ENCODE assay signal across 11 cellular contexts in the genomic region with DNA sequence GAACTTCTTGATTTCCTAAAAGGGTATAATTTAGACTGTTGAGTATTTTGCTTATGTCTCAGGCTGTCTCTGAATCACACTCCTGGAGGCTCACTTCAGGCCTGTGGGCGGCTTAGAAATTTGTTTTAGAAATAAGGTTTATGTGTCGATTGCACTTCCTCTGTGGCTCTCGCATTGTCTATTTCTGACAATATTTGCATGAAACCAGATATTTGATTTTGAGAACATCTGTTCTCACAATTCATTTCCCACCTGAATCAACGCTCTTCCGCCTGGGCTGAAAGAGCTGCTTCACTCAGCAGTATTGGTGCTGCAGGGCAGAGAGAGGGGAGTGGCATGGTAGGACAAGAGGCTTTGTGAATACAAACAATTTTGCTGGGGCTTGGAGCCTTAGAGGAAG.
DNase-seq lines count a peak whose midpoint lies in the region; ATAC-seq, FAIRE-seq and TF ChIP-seq lines count a peak whose summit lies in the region.
"Had no signal": no experiment of that assay in that cellular context is flagged by ENCODE, and none has a peak within 500 bp of the region (broad histone marks: within the 10 kb centered on the region; RNA-seq: fewer than 3 reads in every experiment).

No MANE protein-coding gene starts in this region.

- POLR2A ChIA-PET in activated CD8-positive, alpha-beta T cell treated with anti-CD3 and anti-CD28 coated beads, Interleukin-2, amount 10 ng/mL, durations not matched to agents 7 days and 5 days (lab: Charles Lee): no interaction called here

- H3K4me1 ChIP-seq in upper lobe of left lung: no peaks in the 10 kb centered on the region
- H3K4me1 ChIP-seq: uterus had no signal

- no peaks in the 10 kb centered on the region for H3K36me3 Mint-ChIP-seq in activated CD8-positive, alpha-beta T cell treated with anti-CD3 and anti-CD28 coated beads, Interleukin-2, amount 10 ng/mL, durations not matched to agents 7 days and 5 days (ENCODE audit: low read depth)

- H3K27ac Mint-ChIP-seq in activated CD8-positive, alpha-beta T cell treated with anti-CD3 and anti-CD28 coated beads, Interleukin-2, amount 10 ng/mL, durations not matched to agents 7 days and 5 days: no peak overlapping the region

- H3K4me1 Mint-ChIP-seq in activated CD8-positive, alpha-beta T cell treated with anti-CD3 and anti-CD28 coated beads, Interleukin-2, amount 10 ng/mL, durations not matched to agents 7 days and 5 days (ENCODE audit: low read depth): no peaks in the 10 kb centered on the region
- H3K4me1 Mint-ChIP-seq: central memory CD8-positive, alpha-beta T cell had no signal

- no peak overlapping the region for H3K27ac ChIP-seq in upper lobe of left lung
- H3K27ac ChIP-seq: uterus had no signal

- ATAC-seq in GM19438 (IDR thresholded peaks at IDR 0.05; ENCODE audit: low read depth, unreplicated experiment) (peak; percentile 93), HG02870 (IDR thresholded peaks at IDR 0.05; ENCODE audit: unreplicated experiment) (peak; percentile 95), HG03565 (IDR thresholded peaks at IDR 0.05; ENCODE audit: unreplicated experiment) (peak; percentile 94), upper lobe of left lung (ENCODE audit: low FRiP score in 2 of 2) (no peak)
- ATAC-seq in activated CD8-positive, alpha-beta T cell treated with anti-CD3 and anti-CD28 coated beads, Interleukin-2, amount 10 ng/mL, durations not matched to agents 7 days and 5 days: no peak

- no peak for FAIRE-seq in GM12891 (lab: Jason Lieb, UNC)
- FAIRE-seq: G401.6 had no signal

- TF ChIP-seq EP300 in upper lobe of left lung (IDR thresholded peaks at IDR 0.05): no peak

- TF ChIP-seq POLR2A in GM12891 (IDR thresholded peaks at IDR 0.05; ENCODE audit: low read depth, low read length) (no peak), upper lobe of left lung (IDR thresholded peaks at IDR 0.05) (no peak)

- WGBS in upper lobe of left lung, 2 donors: 78 to 90% methylated on average over 5 of the region's 5 CpGs

- peak; percentile 2 for DNase-seq in GM12891 (ENCODE audit: insufficient read length, low spot score)
- no peak for DNase-seq in activated CD8-positive, alpha-beta T cell treated with anti-CD3 and anti-CD28 coated beads, Interleukin-2, amount 10 ng/mL, durations not matched to agents 7 days and 5 days
- no peak for DNase-seq in NCI-H82 (lab: John Stamatoyannopoulos, UW)
- DNase-seq in upper lobe of left lung: no peak
- DNase-seq in stimulated activated CD4-positive, alpha-beta T cell treated with anti-CD3 and anti-CD28 coated beads, Interleukin-2, amount 100 ng/mL, for 48 hours: no peak
- DNase-seq: uterus had no signal

- CTCF ChIA-PET in activated CD8-positive, alpha-beta T cell treated with anti-CD3 and anti-CD28 coated beads, Interleukin-2, amount 10 ng/mL, durations not matched to agents 7 days and 5 days (lab: Charles Lee): no interaction called here

- H3K36me3 ChIP-seq in upper lobe of left lung: no peaks in the 10 kb centered on the region
- H3K36me3 ChIP-seq: uterus had no signal

- H3K9me3 Mint-ChIP-seq in activated CD8-positive, alpha-beta T cell treated with anti-CD3 and anti-CD28 coated beads, Interleukin-2, amount 10 ng/mL, durations not matched to agents 7 days and 5 days (ENCODE audit: insufficient read depth): peaks cover 19% of the 10 kb centered on the region

- no peak for TF ChIP-seq CTCF in upper lobe of left lung (IDR thresholded peaks at IDR 0.05)

- no peak overlapping the region for H3K4me3 ChIP-seq in upper lobe of left lung
- H3K4me3 ChIP-seq: uterus had no signal

- no peaks in the 10 kb centered on the region for H3K27me3 Mint-ChIP-seq in activated CD8-positive, alpha-beta T cell treated with anti-CD3 and anti-CD28 coated beads, Interleukin-2, amount 10 ng/mL, durations not matched to agents 7 days and 5 days (ENCODE audit: low read depth)

- H3K9me3 ChIP-seq in upper lobe of left lung: peaks cover 0 to 17% (median 8%) of the 10 kb centered on the region in 4 donors
- H3K9me3 ChIP-seq: uterus had no signal

- H3K4me3 Mint-ChIP-seq in activated CD8-positive, alpha-beta T cell treated with anti-CD3 and anti-CD28 coated beads, Interleukin-2, amount 10 ng/mL, durations not matched to agents 7 days and 5 days: no peak overlapping the region
- H3K4me3 Mint-ChIP-seq: central memory CD8-positive, alpha-beta T cell had no signal

- H3K27me3 ChIP-seq in upper lobe of left lung: no peaks in the 10 kb centered on the region
- H3K27me3 ChIP-seq: uterus had no signal

TF ChIP-seq in GM12891, 5 proteins besides CTCF, POLR2A, EP300 and RAD21:
- no peak for TF ChIP-seq TAF1 (IDR thresholded peaks at IDR 0.05; ENCODE audit: low read depth, low read length)
- TF ChIP-seq POLR2AphosphoS5 (IDR thresholded peaks at IDR 0.05; ENCODE audit: low read depth, low read length): no peak
- TF ChIP-seq SPI1 (IDR thresholded peaks at IDR 0.05; ENCODE audit: low read depth, low read length): peak; percentile 72
- TF ChIP-seq POU2F2 (IDR thresholded peaks at IDR 0.05; ENCODE audit: low read depth, low read length): peak; percentile 57; the same call in 1 of the 2 replicates
- no peak for TF ChIP-seq PAX5 (IDR thresholded peaks at IDR 0.05; ENCODE audit: insufficient read depth, low read length, severe bottlenecking)

Comparison
In these comparisons a context has a peak if more than half of its experiments do, and no peak if none do; other contexts are left out.
1. ATAC-seq: peak in GM19438 (single experiment), HG02870 (single experiment) and HG03565 (single experiment); none in activated CD8-positive, alpha-beta T cell treated with anti-CD3 and anti-CD28 coated beads, Interleukin-2, amount 10 ng/mL, durations not matched to agents 7 days and 5 days (single experiment) and upper lobe of left lung (0 of 2).